ENCODE assay signal across 8 cellular contexts in the genomic region with DNA sequence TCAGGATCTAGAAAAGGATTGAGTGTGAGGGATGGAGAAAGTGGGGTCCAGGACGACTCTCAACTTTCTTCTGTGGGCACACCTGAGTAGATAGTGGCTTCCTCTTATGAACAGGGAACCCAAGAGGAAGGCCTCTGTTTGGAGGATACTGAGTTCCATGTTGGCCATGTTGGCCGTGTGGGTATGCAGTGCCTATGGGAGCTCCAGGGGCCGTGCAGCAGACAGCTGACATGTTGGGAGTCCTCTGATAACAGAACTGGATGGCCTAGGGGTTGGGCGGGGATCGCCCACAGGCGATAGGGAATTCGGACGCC. TPM values are rescaled to one million over a fixed set of nuclear protein-coding genes. Genes with fewer than 3 reads are reported as not detected.
DNase-seq lines count a peak whose midpoint lies in the region; ATAC-seq and TF ChIP-seq lines count a peak whose summit lies in the region.

No MANE protein-coding gene starts in this region.

- peak overlapping the region; percentile 95 for H3K4me3 Mint-ChIP-seq in memory B cell

- DNase-seq in astrocyte of the cerebellum (ENCODE audit: low read depth) = no peak
- no peak for DNase-seq in memory B cell (ENCODE audit: low spot score in 2 of 2)
- DNase-seq in uterus = no peak
- DNase-seq in posterior vena cava (ENCODE audit: low spot score) = no peak
- DNase-seq in NCI-H526 treated with DMSO at 0.1 percent for 48 hours (lab: John Stamatoyannopoulos, UW) = no peak
- DNase-seq in SKM-1 treated with dmso at 0.1 percent for 144 hours (lab: John Stamatoyannopoulos, UW; ENCODE audit: unreplicated experiment) = no peak

- intact Hi-C loops in uterus (cut with DNase I; ENCODE audit: low total_unique reads) = no loop called here
- intact Hi-C loops in posterior vena cava (cut with DNase I) = no loop called here

- in situ Hi-C loops in astrocyte of the cerebellum (cut with HindIII; ENCODE audit: low sequenced_read_pairs) = no loop called here

- H3K27me3 ChIP-seq in uterus = no peaks in the 10 kb centered on the region

- H3K36me3 ChIP-seq in uterus = no peaks in the 10 kb centered on the region

- peaks cover 35% of the 10 kb centered on the region for H3K4me1 Mint-ChIP-seq in memory B cell

- H3K27ac Mint-ChIP-seq in memory B cell = peak overlapping the region; percentile 99

- peaks cover 18% of the 10 kb centered on the region for H3K36me3 Mint-ChIP-seq in memory B cell

- ATAC-seq in HG03135 (IDR thresholded peaks at IDR 0.05; ENCODE audit: unreplicated experiment) = peak; percentile 28
- ATAC-seq in memory B cell (ENCODE audit: low read depth) = peak; percentile 13

- TF ChIP-seq POLR2A in uterus (IDR thresholded peaks at IDR 0.05) = no peak

- peak overlapping the region; percentile 92 to 94 for H3K27ac ChIP-seq in uterus

- no peaks in the 10 kb centered on the region for H3K9me3 ChIP-seq in uterus

- H3K9me3 Mint-ChIP-seq in memory B cell = no peaks in the 10 kb centered on the region

- peaks cover 5 to 15% of the 10 kb centered on the region in 2 donors for H3K4me1 ChIP-seq in uterus

- peak overlapping the region; percentile 68; the same call in 1 of the 2 replicates for H3K4me3 ChIP-seq in GM08714 (ENCODE audit: low read length)
- peak overlapping the region; percentile 55 for H3K4me3 ChIP-seq in astrocyte of the cerebellum (ENCODE audit: low read depth, low read length)
- H3K4me3 ChIP-seq in uterus = peak overlapping the region; percentile 54 to 77

- no peaks in the 10 kb centered on the region for H3K27me3 Mint-ChIP-seq in memory B cell

- TF ChIP-seq CTCF in astrocyte of the cerebellum (IDR thresholded peaks at IDR 0.05; ENCODE audit: low read depth, low read length, missing control alignments) = no peak
- no peak for TF ChIP-seq CTCF in uterus (IDR thresholded peaks at IDR 0.05)

RNA-seq across cellular contexts. Expression of gene TMEM53, which starts 43.0 kb away (rescaled TPM):
- total RNA-seq in uterus (1 to 10 TPM in 3 of 4 donors, not detected in 1; 1.5 to 5.4 (median 3.8) TPM), posterior vena cava (1 to 10 TPM; 3.8 to 5.3 TPM)

RNA-seq across cellular contexts. Expression of gene ARMH1, which starts 43.2 kb away (rescaled TPM):
- total RNA-seq in uterus (1 to 10 TPM in 3 of 4 donors, not detected in 1; 2.7 to 7.7 (median 5.2) TPM), posterior vena cava (1 to 10 TPM; 1.0 to 1.6 TPM)
